Comparison of ENCODE assay signal across 29 cellular contexts in genomic region chr6:165726290-165726875, GRCh38.
"Had no signal": no experiment of that assay in that cellular context is flagged by ENCODE, and none has a peak within 500 bp of the region (broad histone marks: within the 10 kb centered on the region; RNA-seq: fewer than 3 reads in every experiment).

No MANE protein-coding gene starts in this region.

- H3K4me1 ChIP-seq: body of pancreas, parathyroid adenoma, psoas muscle had no signal

- H3K79me2 ChIP-seq: parathyroid adenoma had no signal

- H3K27me3 ChIP-seq: body of pancreas had no signal

- H3K4me1 Mint-ChIP-seq: naive B cell had no signal

- H3K4me3 ChIP-seq: body of pancreas, cardiac muscle cell, psoas muscle, thoracic aorta had no signal

- H3K4me3 Mint-ChIP-seq: activated naive CD8-positive, alpha-beta T cell; endodermal cell; mesothelial cell of epicardium; naive B cell; T-helper 1 cell treated with Interleukin-12 subunit alpha and Interleukin-12 subunit beta and Interleukin-4 antibody, amounts not matched to agents 30 μg/mL and 1 μg/mL, for 36 hours had no signal

- DNase-seq: activated CD4-positive, alpha-beta T cell treated with anti-CD3 and anti-CD28 coated beads for 48 hours; activated CD4-positive, alpha-beta T cell treated with anti-CD3 and anti-CD28 coated beads, Interleukin-2, amount 50 U/mL, for 48 hours; activated CD8-positive, alpha-beta memory T cell treated with anti-CD3 and anti-CD28 coated beads for 24 hours; activated effector memory CD4-positive, alpha-beta T cell treated with Interleukin-2 at 50 U/mL for 16 hours; activated naive CD4-positive, alpha-beta T cell treated with Interleukin-2 at 50 U/mL for 16 hours; anterior cingulate cortex; body of pancreas; endodermal cell; foreskin fibroblast; head of caudate nucleus; hippocampal formation; left cardiac atrium; mammary epithelial cell; naive B cell; nucleus accumbens; psoas muscle; stimulated activated CD4-positive, alpha-beta T cell treated with anti-CD3 and anti-CD28 coated beads, Interleukin-15, amount 100 ng/mL, for 24 hours; stimulated activated CD4-positive, alpha-beta T cell treated with anti-CD3 and anti-CD28 coated beads, Interleukin-2, amount 100 ng/mL, for 24 hours; stimulated activated naive CD4-positive, alpha-beta T cell; T-helper 9 cell; trophoblast cell had no signal

- H3K27ac ChIP-seq: body of pancreas, cardiac muscle cell, parathyroid adenoma, psoas muscle, thoracic aorta, VCaP had no signal

- H3K9ac ChIP-seq: parathyroid adenoma had no signal

- H2AFZ ChIP-seq: parathyroid adenoma had no signal

- H3K27ac Mint-ChIP-seq: activated naive CD8-positive, alpha-beta T cell; endodermal cell; mesothelial cell of epicardium; T-helper 1 cell treated with Interleukin-12 subunit alpha and Interleukin-12 subunit beta and Interleukin-4 antibody, amounts not matched to agents 30 μg/mL and 1 μg/mL, for 36 hours had no signal

- H3K9me3 ChIP-seq: body of pancreas, psoas muscle, thoracic aorta had no signal

- H3K9me3 Mint-ChIP-seq: endodermal cell; mesothelial cell of epicardium; T-helper 1 cell treated with Interleukin-12 subunit alpha and Interleukin-12 subunit beta and Interleukin-4 antibody, amounts not matched to agents 30 μg/mL and 1 μg/mL, for 36 hours had no signal

- H3K36me3 Mint-ChIP-seq: activated naive CD8-positive, alpha-beta T cell; mesothelial cell of epicardium; naive B cell had no signal

- ATAC-seq: body of pancreas, esophagus mucosa, psoas muscle had no signal

- H3K36me3 ChIP-seq: cardiac muscle cell, thoracic aorta had no signal
